ENCODE assay signal across 8 cellular contexts in genomic region chr17:77444653-77445029, GRCh38.
A peak's percentile ranks its signal among the peaks of the same experiment; 100 is the strongest.
DNase-seq lines count a peak whose midpoint lies in the region; TF ChIP-seq lines count a peak whose summit lies in the region.

No MANE protein-coding gene starts in this region.

- peaks cover 73 to 86% of the 10 kb centered on the region in 2 donors for H3K4me1 ChIP-seq in duodenal mucosa (ENCODE audit: control insufficient read depth in 1 of 2, insufficient read depth in 2 of 2, low read length in 2 of 2)

- no peak overlapping the region for H3K4me3 Mint-ChIP-seq in progenitor cell of endocrine pancreas (ENCODE audit: low read depth)

- peaks cover 0 to 6% of the 10 kb centered on the region in 2 donors for H3K36me3 ChIP-seq in duodenal mucosa (ENCODE audit: control insufficient read depth in 1 of 2, insufficient read depth in 2 of 2, low read length in 2 of 2)

- H3K27ac ChIP-seq in duodenal mucosa (ENCODE audit: low read depth, low read length): peak overlapping the region; percentile 69

- no peaks in the 10 kb centered on the region for H3K27me3 Mint-ChIP-seq in progenitor cell of endocrine pancreas

- H3K36me3 Mint-ChIP-seq in progenitor cell of endocrine pancreas (ENCODE audit: insufficient read depth): peaks cover 2% of the 10 kb centered on the region

- no peaks in the 10 kb centered on the region for H3K9me3 ChIP-seq in duodenal mucosa (ENCODE audit: control insufficient read depth in 1 of 2, low read length in 2 of 2)

- H3K27me3 ChIP-seq in duodenal mucosa (ENCODE audit: control insufficient read depth in 1 of 2, insufficient read depth in 2 of 2, low read length in 2 of 2): no peaks in the 10 kb centered on the region

- TF ChIP-seq CTCF in progenitor cell of endocrine pancreas (IDR thresholded peaks at IDR 0.05; ENCODE audit: unreplicated experiment): no peak

- peaks cover 27% of the 10 kb centered on the region for H3K4me1 Mint-ChIP-seq in progenitor cell of endocrine pancreas (ENCODE audit: low read depth)

- H3K9me3 Mint-ChIP-seq in progenitor cell of endocrine pancreas (ENCODE audit: low read depth): no peaks in the 10 kb centered on the region

- H3K4me3 ChIP-seq in GM08714 (ENCODE audit: low read length): peak overlapping the region; percentile 6; the same call in 1 of the 2 replicates
- H3K4me3 ChIP-seq in duodenal mucosa (ENCODE audit: low read depth in 1 of 2, low read length in 2 of 2): peak overlapping the region; percentile 41 to 69

- peak; percentile 50 for DNase-seq in KG1 (lab: John Stamatoyannopoulos, UW)
- DNase-seq in progenitor cell of endocrine pancreas (ENCODE audit: low spot score, unreplicated experiment): no peak
- DNase-seq in iPS-NIHi11 (ENCODE audit: low spot score): no peak
- DNase-seq in COLO829 (ENCODE audit: low spot score): no peak
- DNase-seq in iPS-NIHi7 (ENCODE audit: extremely low spot score): no peak
- DNase-seq in NCI-H2029 treated with DMSO at 0.1 percent for 48 hours (lab: John Stamatoyannopoulos, UW): no peak

- H3K27ac Mint-ChIP-seq in progenitor cell of endocrine pancreas: peak overlapping the region; percentile 85

- H3K9ac ChIP-seq in duodenal mucosa (ENCODE audit: low read depth in 1 of 2, low read length in 2 of 2): peak overlapping the region; percentile 4 to 45
